In genomic region chr2:218398437-218399390, GRCh38 we compare ENCODE assay signal across 8 cellular contexts. TPM values are rescaled to one million over a fixed set of nuclear protein-coding genes. Genes with fewer than 3 reads are reported as not detected.
A peak's percentile ranks its signal among the peaks of the same experiment; 100 is the strongest.
DNase-seq lines count a peak whose midpoint lies in the region; ATAC-seq, FAIRE-seq and TF ChIP-seq lines count a peak whose summit lies in the region.

No MANE protein-coding gene starts in this region.

- no peak for FAIRE-seq in HepG2 (lab: Jason Lieb, UNC)

- TF ChIP-seq CTCF in HepG2 (CRISPR knock-in tag; IDR thresholded peaks at IDR 0.05) = no peak

- peak overlapping the region; percentile 97 for H3K9ac ChIP-seq in HepG2 (ENCODE audit: insufficient read depth, low read depth, low read length)

- WGBS in HepG2 (ENCODE audit: low lambda C conversion rate) = under 1% methylated on average over 63 of the region's 95 CpGs

- peak overlapping the region; percentile 71 to 97 (median 85) for H3K4me3 ChIP-seq in HepG2 (replicated peaks in 1 of 3; ENCODE audit: insufficient read depth in 1 of 3, low read depth in 2 of 3, low read length in 3 of 3)

- H4K20me1 ChIP-seq in HepG2 (ENCODE audit: insufficient read depth, low read length) = no peaks in the 10 kb centered on the region; the same call in 1 of the 2 replicates

- peaks cover 49% of the 10 kb centered on the region for H3K79me2 ChIP-seq in HepG2 (ENCODE audit: insufficient read depth, low read length)

- no peaks in the 10 kb centered on the region; a peak in 1 of 5 replicates for H3K27me3 ChIP-seq in HepG2 (ENCODE audit: control insufficient read depth in 1 of 2, insufficient read depth in 2 of 2, low read length in 2 of 2)

- H3K27ac ChIP-seq in HepG2 (ENCODE audit: extremely low read length, insufficient read depth, low read length) = peak overlapping the region; percentile 99

- no peaks in the 10 kb centered on the region for H3K9me3 Mint-ChIP-seq in dendritic cell treated with granulocyte-macrophage colony-stimulating factor and Interleukin-4, amounts not matched to agents 40 ng/mL and 50 ng/mL, for 4 days

- no peaks in the 10 kb centered on the region for H3K9me3 ChIP-seq in HepG2 (ENCODE audit: low read length)

- DNase-seq in EH (ENCODE audit: low read depth) = peak; percentile 85
- DNase-seq in M059J (ENCODE audit: low read depth) = peak; percentile 71
- peak; percentile 41 for DNase-seq in activated CD4-positive, alpha-beta T cell treated with anti-CD3 and anti-CD28 coated beads for 1 hour
- peak; percentile 68 for DNase-seq in HepG2 (ENCODE audit: low spot score)
- DNase-seq in stimulated activated CD4-positive, alpha-beta T cell treated with anti-CD3 and anti-CD28 coated beads, Interleukin-4, amount 100 ng/mL, for 1 hour = peak; percentile 54
- no peak for DNase-seq in cerebellum (ENCODE audit: low spot score)

- peak overlapping the region; percentile 96 for H3K27ac Mint-ChIP-seq in dendritic cell treated with granulocyte-macrophage colony-stimulating factor and Interleukin-4, amounts not matched to agents 40 ng/mL and 50 ng/mL, for 4 days

- peak overlapping the region; percentile 86 for H3K4me3 Mint-ChIP-seq in dendritic cell treated with granulocyte-macrophage colony-stimulating factor and Interleukin-4, amounts not matched to agents 40 ng/mL and 50 ng/mL, for 4 days

- intact Hi-C loops in dendritic cell treated with granulocyte-macrophage colony-stimulating factor and Interleukin-4, amounts not matched to agents 40 ng/mL and 50 ng/mL, for 4 days (cut with micrococcal nuclease) = loop anchor here (1.0 kb wide), 1 partner anchor 128 kb away; the partner anchor contains the start of genes AAMP and PNKD
- intact Hi-C loops in HepG2 (cut with micrococcal nuclease; ENCODE audit: unreplicated experiment) = loop anchor here (5.0 to 10.0 kb wide), 2 partner anchors 169 to 214 kb away; partner anchors contain the start of genes CNOT9 and USP37

- peaks cover 73% of the 10 kb centered on the region for H3K4me1 Mint-ChIP-seq in dendritic cell treated with granulocyte-macrophage colony-stimulating factor and Interleukin-4, amounts not matched to agents 40 ng/mL and 50 ng/mL, for 4 days (ENCODE audit: low read depth)

- peaks cover 64% of the 10 kb centered on the region for H3K36me3 Mint-ChIP-seq in dendritic cell treated with granulocyte-macrophage colony-stimulating factor and Interleukin-4, amounts not matched to agents 40 ng/mL and 50 ng/mL, for 4 days (ENCODE audit: low read depth)

- in situ Hi-C loops in HepG2 (cut with HindIII; ENCODE audit: extremely low pct_ligation_motif_present, low pct_unique_long_range_greater_than_20kb) = loop anchor here (5.0 kb wide), 1 partner anchor 106 kb away; the partner anchor contains the start of gene TMBIM1

- peaks cover 19 to 28% of the 10 kb centered on the region in 2 experiments; a peak in 4 of 5 replicates for H3K36me3 ChIP-seq in HepG2 (replicated peaks in 1 of 2; ENCODE audit: control insufficient read depth in 1 of 2, insufficient read depth in 2 of 2, low read length in 2 of 2)

- BruUV-seq in HepG2 (replicated peaks; lab: Mats Ljungman, UMichigan) = TSS peak; percentile 26

- ATAC-seq in GM21529 (IDR thresholded peaks at IDR 0.05; ENCODE audit: unreplicated experiment) = peak; percentile 22
- peak; percentile 5 for ATAC-seq in HepG2

- POLR2A ChIA-PET in HepG2 (lab: Yijun Ruan, JAX) = interaction anchor here (1.6 to 1.7 kb wide), 2 partner anchors 108 to 112 kb away, joined by 9 to 16 read pairs; no protein-coding TSS in a partner anchor

- 0 out of 2 replicates have a peak, but pooled peaks have one; percentile 8 for TF ChIP-seq RAD21 in HepG2 (CRISPR knock-in tag; IDR thresholded peaks at IDR 0.05)

- peak overlapping the region; percentile 98 for H3K4me2 ChIP-seq in HepG2 (ENCODE audit: low read depth, low read length)

- TF ChIP-seq POLR2A in HepG2 (IDR thresholded peaks at IDR 0.05; ENCODE audit: insufficient read depth in 1 of 2, low read depth in 2 of 2, low read length in 2 of 2) = peak in 1 of 2 experiments; percentile 41; a peak in 2 of 4 replicates

- H2AFZ ChIP-seq in HepG2 (ENCODE audit: low read length) = no peak overlapping the region

- TF ChIP-seq EP300 in HepG2 (IDR thresholded peaks at IDR 0.05; ENCODE audit: low read depth in 2 of 2, low read length in 2 of 2) (peak in 1 of 2 experiments; percentile 47; a peak in 1 of 4 replicates), HepG2 (CRISPR knock-in tag; IDR thresholded peaks at IDR 0.05; ENCODE audit: borderline replicate concordance) (no peak)

- H3K27me3 Mint-ChIP-seq in dendritic cell treated with granulocyte-macrophage colony-stimulating factor and Interleukin-4, amounts not matched to agents 40 ng/mL and 50 ng/mL, for 4 days = no peaks in the 10 kb centered on the region

- CTCF ChIA-PET in HepG2 (lab: Yijun Ruan, JAX; ENCODE audit: low intra/inter-chr PET ratio, low total read pairs) = no interaction called here

- peaks cover 55% of the 10 kb centered on the region for H3K4me1 ChIP-seq in HepG2 (ENCODE audit: insufficient read depth, low read length)

RNA-seq across cellular contexts. Expression of gene CTDSP1, which starts 1.0 kb away (rescaled TPM):
- 31.6 and 37.8 TPM in 2 replicates for total RNA-seq in M059J (2014; rRNA removed; shearing (Covaris generic))
- 78.5 and 91.0 TPM in 2 replicates for total RNA-seq in HepG2 (2016; rRNA removed; fragmentation: Illumina TruSeq; extraction: Trizol)
- total RNA-seq in HepG2 (2016; cell fraction: cytosol; rRNA removed; fragmentation: Illumina TruSeq; extraction: Trizol; ENCODE audit: low read depth) = 61.6 and 62.5 TPM in 2 replicates
- 72.7 and 92.2 TPM in 2 replicates for total RNA-seq in HepG2 (2016; cell fraction: insoluble cytoplasmic fraction; rRNA removed; fragmentation: Illumina TruSeq; extraction: Trizol)
- total RNA-seq in HepG2 (2016; cell fraction: membrane; rRNA removed; fragmentation: Illumina TruSeq; extraction: Trizol) = 98.7 and 108 TPM in 2 replicates
- 63.4 and 77.8 TPM in 2 replicates for total RNA-seq in HepG2 (2016; cell fraction: nucleus; rRNA removed; fragmentation: Illumina TruSeq; extraction: Trizol)
- 268 and 270 TPM in 2 replicates for polyA plus RNA-seq in HepG2 (2011; rRNA removed)
- polyA plus RNA-seq in HepG2 (2011; cell fraction: cytosol; rRNA removed) = 216 and 257 TPM in 2 replicates
- 595 and 749 TPM in 2 replicates for polyA plus RNA-seq in HepG2 (2011; cell fraction: nucleus; rRNA removed)
- 72.7 and 87.5 TPM in 2 replicates for polyA plus RNA-seq in HepG2 (2012)
- 60.8 and 65.7 TPM in 2 replicates for polyA plus RNA-seq in HepG2 (2016; cell fraction: cytosol; fragmentation: Illumina TruSeq; extraction: Trizol; ENCODE audit: low read depth)
- polyA plus RNA-seq in HepG2 (2016; cell fraction: insoluble cytoplasmic fraction; fragmentation: Illumina TruSeq; extraction: Trizol; ENCODE audit: low read depth) = 106 and 117 TPM in 2 replicates
- 114 and 123 TPM in 2 replicates for polyA plus RNA-seq in HepG2 (2016; cell fraction: membrane; fragmentation: Illumina TruSeq; extraction: Trizol; ENCODE audit: low read depth)
- 131 and 137 TPM in 2 replicates for polyA plus RNA-seq in HepG2 (2016; cell fraction: nucleus; fragmentation: Illumina TruSeq; extraction: Trizol; ENCODE audit: insufficient read depth, low read depth)
- polyA minus RNA-seq in HepG2 (2011; rRNA and poly(A)+ RNA removed; ENCODE audit: low replicate concordance) = 139 and 364 TPM in 2 replicates
- polyA minus RNA-seq in HepG2 (2011; cell fraction: cytosol; rRNA and poly(A)+ RNA removed) = 88.3 and 92.0 TPM in 2 replicates
- polyA minus RNA-seq in HepG2 (2011; cell fraction: nucleus; rRNA and poly(A)+ RNA removed) = 159 and 160 TPM in 2 replicates
- total RNA-seq in cerebellum = 19.3 TPM

RNA-seq across cellular contexts. Expression of gene SLC11A1, which starts 16.6 kb away (rescaled TPM):
- total RNA-seq in M059J (2014; rRNA removed; shearing (Covaris generic)) = 0.02 and 0.07 TPM in 2 replicates
- 0.21 and 0.33 TPM in 2 replicates for total RNA-seq in HepG2 (2016; rRNA removed; fragmentation: Illumina TruSeq; extraction: Trizol)
- total RNA-seq in HepG2 (2016; cell fraction: cytosol; rRNA removed; fragmentation: Illumina TruSeq; extraction: Trizol; ENCODE audit: low read depth) = 0.26 and 0.51 TPM in 2 replicates
- total RNA-seq in HepG2 (2016; cell fraction: insoluble cytoplasmic fraction; rRNA removed; fragmentation: Illumina TruSeq; extraction: Trizol) = 0.18 and 0.22 TPM in 2 replicates
- total RNA-seq in HepG2 (2016; cell fraction: membrane; rRNA removed; fragmentation: Illumina TruSeq; extraction: Trizol) = 0.31 TPM in 2 replicates
- total RNA-seq in HepG2 (2016; cell fraction: nucleus; rRNA removed; fragmentation: Illumina TruSeq; extraction: Trizol) = 0.19 and 0.71 TPM in 2 replicates
- 2.3 and 2.5 TPM in 2 replicates for polyA plus RNA-seq in HepG2 (2011; rRNA removed)
- polyA plus RNA-seq in HepG2 (2011; cell fraction: cytosol; rRNA removed) = 1.1 and 1.2 TPM in 2 replicates
- 11.6 and 19.0 TPM in 2 replicates for polyA plus RNA-seq in HepG2 (2011; cell fraction: nucleus; rRNA removed)
- 1.5 and 3.8 TPM in 2 replicates for polyA plus RNA-seq in HepG2 (2012)
- 0.26 and 0.40 TPM in 2 replicates for polyA plus RNA-seq in HepG2 (2016; cell fraction: cytosol; fragmentation: Illumina TruSeq; extraction: Trizol; ENCODE audit: low read depth)
- polyA plus RNA-seq in HepG2 (2016; cell fraction: insoluble cytoplasmic fraction; fragmentation: Illumina TruSeq; extraction: Trizol; ENCODE audit: low read depth) = 0.09 and 0.23 TPM in 2 replicates
- polyA plus RNA-seq in HepG2 (2016; cell fraction: membrane; fragmentation: Illumina TruSeq; extraction: Trizol; ENCODE audit: low read depth) = 0.26 and 0.42 TPM in 2 replicates
- 0.23 and 0.79 TPM in 2 replicates for polyA plus RNA-seq in HepG2 (2016; cell fraction: nucleus; fragmentation: Illumina TruSeq; extraction: Trizol; ENCODE audit: insufficient read depth, low read depth)
- 0.14 and 2.9 TPM in 2 replicates for polyA minus RNA-seq in HepG2 (2011; rRNA and poly(A)+ RNA removed; ENCODE audit: low replicate concordance)
- polyA minus RNA-seq in HepG2 (2011; cell fraction: cytosol; rRNA and poly(A)+ RNA removed) = 0.35 and 1.5 TPM in 2 replicates
- 3.7 and 5.4 TPM in 2 replicates for polyA minus RNA-seq in HepG2 (2011; cell fraction: nucleus; rRNA and poly(A)+ RNA removed)
- total RNA-seq in cerebellum = 1.5 TPM

RNA-seq across cellular contexts. Expression of gene VIL1, which starts 20.2 kb away (rescaled TPM):
- total RNA-seq in M059J (2014; rRNA removed; shearing (Covaris generic)) = not detected in 2 replicates
- total RNA-seq in HepG2 (2016; rRNA removed; fragmentation: Illumina TruSeq; extraction: Trizol) (301 and 337 TPM in 2 replicates), cerebellum (0.73 TPM)
- 59.0 and 67.7 TPM in 2 replicates for total RNA-seq in HepG2 (2016; cell fraction: cytosol; rRNA removed; fragmentation: Illumina TruSeq; extraction: Trizol; ENCODE audit: low read depth)
- total RNA-seq in HepG2 (2016; cell fraction: insoluble cytoplasmic fraction; rRNA removed; fragmentation: Illumina TruSeq; extraction: Trizol) = 281 and 313 TPM in 2 replicates
- total RNA-seq in HepG2 (2016; cell fraction: membrane; rRNA removed; fragmentation: Illumina TruSeq; extraction: Trizol) = 183 and 224 TPM in 2 replicates
- total RNA-seq in HepG2 (2016; cell fraction: nucleus; rRNA removed; fragmentation: Illumina TruSeq; extraction: Trizol) = 188 and 190 TPM in 2 replicates
- polyA plus RNA-seq in HepG2 (2011; rRNA removed) = 287 and 352 TPM in 2 replicates
- polyA plus RNA-seq in HepG2 (2011; cell fraction: cytosol; rRNA removed) = 169 and 211 TPM in 2 replicates
- polyA plus RNA-seq in HepG2 (2011; cell fraction: nucleus; rRNA removed) = 756 and 778 TPM in 2 replicates
- polyA plus RNA-seq in HepG2 (2012) = 201 and 249 TPM in 2 replicates
- 85.6 and 100 TPM in 2 replicates for polyA plus RNA-seq in HepG2 (2016; cell fraction: cytosol; fragmentation: Illumina TruSeq; extraction: Trizol; ENCODE audit: low read depth)
- polyA plus RNA-seq in HepG2 (2016; cell fraction: insoluble cytoplasmic fraction; fragmentation: Illumina TruSeq; extraction: Trizol; ENCODE audit: low read depth) = 215 and 265 TPM in 2 replicates
- polyA plus RNA-seq in HepG2 (2016; cell fraction: membrane; fragmentation: Illumina TruSeq; extraction: Trizol; ENCODE audit: low read depth) = 117 and 144 TPM in 2 replicates
- 336 and 399 TPM in 2 replicates for polyA plus RNA-seq in HepG2 (2016; cell fraction: nucleus; fragmentation: Illumina TruSeq; extraction: Trizol; ENCODE audit: insufficient read depth, low read depth)
- polyA minus RNA-seq in HepG2 (2011; rRNA and poly(A)+ RNA removed; ENCODE audit: low replicate concordance) = 0.19 and 699 TPM in 2 replicates
- 138 and 156 TPM in 2 replicates for polyA minus RNA-seq in HepG2 (2011; cell fraction: cytosol; rRNA and poly(A)+ RNA removed)
- polyA minus RNA-seq in HepG2 (2011; cell fraction: nucleus; rRNA and poly(A)+ RNA removed) = 112 and 120 TPM in 2 replicates

RNA-seq across cellular contexts. Expression of gene CATIP, which starts 42.1 kb away (rescaled TPM):
- total RNA-seq in M059J (2014; rRNA removed; shearing (Covaris generic)) = not detected in 2 replicates
- total RNA-seq in HepG2 (2016; rRNA removed; fragmentation: Illumina TruSeq; extraction: Trizol) = 0.22 TPM in 1 of 2 replicates, not detected in the other
- total RNA-seq in HepG2 (2016; cell fraction: cytosol; rRNA removed; fragmentation: Illumina TruSeq; extraction: Trizol; ENCODE audit: low read depth) = 0.35 TPM in 1 of 2 replicates, not detected in the other
- total RNA-seq in HepG2 (2016; cell fraction: insoluble cytoplasmic fraction; rRNA removed; fragmentation: Illumina TruSeq; extraction: Trizol) = 0.15 TPM in 1 of 2 replicates, not detected in the other
- 0.38 and 0.49 TPM in 2 replicates for total RNA-seq in HepG2 (2016; cell fraction: membrane; rRNA removed; fragmentation: Illumina TruSeq; extraction: Trizol)
- total RNA-seq in HepG2 (2016; cell fraction: nucleus; rRNA removed; fragmentation: Illumina TruSeq; extraction: Trizol) = not detected in 2 replicates
- polyA plus RNA-seq in HepG2 (2011; rRNA removed) = 0.07 and 0.09 TPM in 2 replicates
- polyA plus RNA-seq in HepG2 (2011; cell fraction: cytosol; rRNA removed) = 0.09 and 0.15 TPM in 2 replicates
- 0.48 and 0.87 TPM in 2 replicates for polyA plus RNA-seq in HepG2 (2011; cell fraction: nucleus; rRNA removed)
- polyA plus RNA-seq in HepG2 (2012) = 0.15 TPM in 1 of 2 replicates, not detected in the other
- not detected in 2 replicates for polyA plus RNA-seq in HepG2 (2016; cell fraction: cytosol; fragmentation: Illumina TruSeq; extraction: Trizol; ENCODE audit: low read depth)
- not detected in 2 replicates for polyA plus RNA-seq in HepG2 (2016; cell fraction: insoluble cytoplasmic fraction; fragmentation: Illumina TruSeq; extraction: Trizol; ENCODE audit: low read depth)
- polyA plus RNA-seq in HepG2 (2016; cell fraction: membrane; fragmentation: Illumina TruSeq; extraction: Trizol; ENCODE audit: low read depth) = not detected in 2 replicates
- not detected in 2 replicates for polyA plus RNA-seq in HepG2 (2016; cell fraction: nucleus; fragmentation: Illumina TruSeq; extraction: Trizol; ENCODE audit: insufficient read depth, low read depth)
- 0.36 TPM in 1 of 2 replicates, not detected in the other for polyA minus RNA-seq in HepG2 (2011; rRNA and poly(A)+ RNA removed; ENCODE audit: low replicate concordance)
- polyA minus RNA-seq in HepG2 (2011; cell fraction: cytosol; rRNA and poly(A)+ RNA removed) = not detected in 2 replicates
- 1.4 TPM in 1 of 2 replicates, not detected in the other for polyA minus RNA-seq in HepG2 (2011; cell fraction: nucleus; rRNA and poly(A)+ RNA removed)
- 1.2 TPM for total RNA-seq in cerebellum

Comparison
In these comparisons a context has a peak if more than half of its experiments do, and no peak if none do; other contexts are left out.
1. RNA of gene VIL1, which starts 20.2 kb away (total RNA-seq): 59.0 to 337 TPM in HepG2; 0.73 TPM in cerebellum (single experiment) and not detected in M059J; every median in the first group is over 10 times any median in the second.